Comparison of ENCODE assay signal across 26 cellular contexts in the genomic region with DNA sequence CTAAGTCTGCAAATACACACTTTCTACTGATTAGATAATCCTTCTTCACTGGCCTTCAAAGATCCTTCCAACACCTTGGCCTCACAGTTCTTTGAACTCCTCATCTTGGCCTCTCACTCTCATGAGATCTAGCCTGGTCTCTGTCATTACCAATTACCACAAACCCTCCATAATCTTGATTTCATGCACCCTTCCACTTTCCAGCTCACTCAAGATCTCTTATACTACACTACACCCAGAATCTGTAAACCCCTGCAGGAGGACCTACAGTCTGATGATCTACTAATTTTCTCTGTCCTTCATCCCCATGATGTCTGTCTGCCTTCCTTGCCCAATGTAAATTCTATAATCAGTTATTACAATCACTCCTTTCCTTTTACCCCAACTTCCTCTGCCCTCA.
DNase-seq lines count a peak whose midpoint lies in the region; ATAC-seq, FAIRE-seq and TF ChIP-seq lines count a peak whose summit lies in the region.
"Had no signal": no experiment of that assay in that cellular context is flagged by ENCODE, and none has a peak within 500 bp of the region (broad histone marks: within the 10 kb centered on the region; RNA-seq: fewer than 3 reads in every experiment).

No MANE protein-coding gene starts in this region.

- ATAC-seq in activated T-cell treated with anti-CD3 and anti-CD28 coated beads, Interleukin-2, amount 50 U/mL, for 72 hours (replicated peaks in 1 of 2), result peak; percentile 53 to 58
- ATAC-seq in GM12878 (no peak), right lobe of liver (no peak)
- ATAC-seq: GM23338 had no signal

- H3K4me3 ChIP-seq in GM12878 (no peak overlapping the region), right lobe of liver (no peak overlapping the region)
- H3K4me3 ChIP-seq: BLaER1, GM23338, HAP-1, PC-9, SK-N-MC had no signal

- peaks cover 29% of the 10 kb centered on the region for H3K4me1 Mint-ChIP-seq in activated T-cell treated with anti-CD3 and anti-CD28 coated beads, Interleukin-2, amount 50 U/mL, for 72 hours (ENCODE audit: low read depth)
- H3K4me1 Mint-ChIP-seq in activated T-cell treated with anti-CD3 and anti-CD28 coated beads, Interleukin-2, amount 50 U/mL, for 24 hours (ENCODE audit: low read depth), result peaks cover 50% of the 10 kb centered on the region

- no peak for TF ChIP-seq POLR2A in GM12878 (IDR thresholded peaks at IDR 0.05; ENCODE audit: low read depth, low read length)
- TF ChIP-seq POLR2A in right lobe of liver (IDR thresholded peaks at IDR 0.05), result no peak

- DNase-seq in activated T-cell treated with anti-CD3 and anti-CD28 coated beads, Interleukin-2, amount 50 U/mL, for 72 hours, result no peak
- no peak for DNase-seq in activated T-cell treated with anti-CD3 and anti-CD28 coated beads, Interleukin-2, amount 50 U/mL, for 24 hours
- DNase-seq in GM12878 (ENCODE audit: low read depth, low spot score) (no peak), right lobe of liver (no peak), RCC 7860 (ENCODE audit: low spot score) (no peak), amygdala (lab: John Stamatoyannopoulos, UW) (no peak), NCI-H1048 (lab: John Stamatoyannopoulos, UW) (no peak)
- DNase-seq: Caco-2; CD4-positive, alpha-beta memory T cell; DMS 273 treated with DMSO at 0.1 percent for 48 hours; DMS79 treated with DMSO at 0.1 percent for 48 hours; NCI-H1105; NCI-H146; NCI-H2029; NCI-H226; NCI-H510A treated with DMSO at 0.1 percent for 48 hours; NCI-H748 treated with DMSO at 0.1 percent for 48 hours; PC-9; SHP77 treated with DMSO at 0.1 percent for 48 hours had no signal

- H3K27ac Mint-ChIP-seq in activated T-cell treated with anti-CD3 and anti-CD28 coated beads, Interleukin-2, amount 50 U/mL, for 72 hours, result no peak overlapping the region
- H3K27ac Mint-ChIP-seq in activated T-cell treated with anti-CD3 and anti-CD28 coated beads, Interleukin-2, amount 50 U/mL, for 24 hours, result no peak overlapping the region
- H3K27ac Mint-ChIP-seq: CD4-positive, alpha-beta memory T cell; GM23338 had no signal

- H3K36me3 ChIP-seq in GM12878 (ENCODE audit: control insufficient read depth in 2 of 2, insufficient read depth in 2 of 2, low read length in 1 of 2), result peaks cover 0 to 12% of the 10 kb centered on the region in 2 experiments
- no peaks in the 10 kb centered on the region for H3K36me3 ChIP-seq in right lobe of liver

- H3K27me3 ChIP-seq in GM12878 (replicated peaks in 1 of 2; ENCODE audit: control insufficient read depth in 2 of 2, insufficient read depth in 2 of 2, low read length in 1 of 2), result no peaks in the 10 kb centered on the region
- H3K27me3 ChIP-seq in right lobe of liver, result no peaks in the 10 kb centered on the region
- H3K27me3 ChIP-seq: BLaER1 had no signal

- H3K9me3 ChIP-seq in GM12878 (replicated peaks; ENCODE audit: control insufficient read depth, insufficient read depth, low read length) (no peaks in the 10 kb centered on the region), right lobe of liver (no peaks in the 10 kb centered on the region)
- H3K9me3 ChIP-seq: BLaER1, Caco-2, HAP-1 had no signal

- in situ Hi-C loops in GM12878 (cut with MboI), result no loop called here

- no peak overlapping the region for H2AFZ ChIP-seq in GM12878 (ENCODE audit: control insufficient read depth, low read depth, low read length)
- H2AFZ ChIP-seq: GM23338, PC-9 had no signal

- FAIRE-seq in GM12878 (lab: Jason Lieb, UNC) (no peak), RCC 7860 (lab: Jason Lieb, UNC) (no peak)
- FAIRE-seq: GM12891 had no signal

- H3K27me3 Mint-ChIP-seq in activated T-cell treated with anti-CD3 and anti-CD28 coated beads, Interleukin-2, amount 50 U/mL, for 72 hours (ENCODE audit: low read depth), result no peaks in the 10 kb centered on the region
- H3K27me3 Mint-ChIP-seq in activated T-cell treated with anti-CD3 and anti-CD28 coated beads, Interleukin-2, amount 50 U/mL, for 24 hours, result no peaks in the 10 kb centered on the region
- H3K27me3 Mint-ChIP-seq: CD4-positive, alpha-beta memory T cell had no signal

- H3K9me3 Mint-ChIP-seq in activated T-cell treated with anti-CD3 and anti-CD28 coated beads, Interleukin-2, amount 50 U/mL, for 72 hours, result peaks cover 4 to 5% of the 10 kb centered on the region in 2 donors
- no peaks in the 10 kb centered on the region for H3K9me3 Mint-ChIP-seq in activated T-cell treated with anti-CD3 and anti-CD28 coated beads, Interleukin-2, amount 50 U/mL, for 24 hours
- H3K9me3 Mint-ChIP-seq: GM23338 had no signal

- no peak for TF ChIP-seq CTCF in GM12878 (IDR thresholded peaks at IDR 0.05 in 2 of 3, conservative IDR thresholded peaks at IDR 0.05 in 1 of 3; ENCODE audit: control insufficient read depth in 2 of 3, extremely low read depth in 1 of 3, insufficient read depth in 1 of 3, low read depth in 3 of 3, low read length in 3 of 3)
- no peak for TF ChIP-seq CTCF in right lobe of liver (IDR thresholded peaks at IDR 0.05)

- no TSS peak for BruUV-seq in GM12878 (replicated peaks; lab: Mats Ljungman, UMichigan)

- no peak overlapping the region for H3K4me3 Mint-ChIP-seq in activated T-cell treated with anti-CD3 and anti-CD28 coated beads, Interleukin-2, amount 50 U/mL, for 72 hours
- no peak overlapping the region for H3K4me3 Mint-ChIP-seq in activated T-cell treated with anti-CD3 and anti-CD28 coated beads, Interleukin-2, amount 50 U/mL, for 24 hours
- H3K4me3 Mint-ChIP-seq: CD4-positive, alpha-beta memory T cell; GM23338 had no signal

- H4K20me1 ChIP-seq in GM12878 (ENCODE audit: control insufficient read depth, insufficient read depth), result no peaks in the 10 kb centered on the region
- H4K20me1 ChIP-seq: BLaER1 had no signal

- no peak for TF ChIP-seq EP300 in GM12878 (IDR thresholded peaks at IDR 0.05; ENCODE audit: borderline replicate concordance in 1 of 2, control insufficient read depth in 1 of 2, low read depth in 2 of 2, low read length in 2 of 2)

- H3K9ac ChIP-seq in GM12878 (ENCODE audit: control insufficient read depth, insufficient read depth, low read length), result no peak overlapping the region
- H3K9ac ChIP-seq: BLaER1, KMS-11 had no signal

- H3K27ac ChIP-seq in GM12878 (ENCODE audit: control insufficient read depth, insufficient read depth) (no peak overlapping the region), right lobe of liver (peak overlapping the region in 2 of 3 donors; percentile 3 to 96)
- H3K27ac ChIP-seq: BLaER1, KMS-11, PC-9, RWPE1, SK-N-MC had no signal

- H3K4me1 ChIP-seq in GM12878 (ENCODE audit: control insufficient read depth, insufficient read depth, low read length) (peaks cover 4% of the 10 kb centered on the region; the same call in 1 of the 2 replicates), right lobe of liver (peaks cover 0 to 35% (median 8%) of the 10 kb centered on the region in 4 donors)
- H3K4me1 ChIP-seq: BLaER1 had no signal

- CTCF ChIA-PET in GM12878 (lab: Yijun Ruan, JAX), result interaction anchor here (1.4 to 10.6 kb wide), 2 partner anchors 13 to 115 kb away, joined by 3 to 72 read pairs; no protein-coding TSS in a partner anchor

- RAD21 ChIA-PET in GM12878 (lab: Charles Lee; ENCODE audit: unreplicated experiment), result interaction anchor here (0.8 to 3.8 kb wide), 6 partner anchors 9 to 115 kb away, joined by 3 to 10 read pairs (median 4); no protein-coding TSS in a partner anchor

- H3K4me2 ChIP-seq in GM12878 (ENCODE audit: control insufficient read depth, insufficient read depth), result no peak overlapping the region
- H3K4me2 ChIP-seq: BLaER1, GM23338, KMS-11, PC-9 had no signal

- SMC1A ChIA-PET in GM12878 (lab: Charles Lee; ENCODE audit: uncharacterized antibody, unreplicated experiment), result interaction anchor here (1.1 to 2.1 kb wide), 10 partner anchors 10 to 245 kb away, joined by 3 to 7 read pairs (median 4); no protein-coding TSS in a partner anchor

- H3K36me3 Mint-ChIP-seq in activated T-cell treated with anti-CD3 and anti-CD28 coated beads, Interleukin-2, amount 50 U/mL, for 72 hours (ENCODE audit: insufficient read depth in 2 of 2), result peaks cover 12 to 15% of the 10 kb centered on the region in 2 donors
- peaks cover 33% of the 10 kb centered on the region for H3K36me3 Mint-ChIP-seq in activated T-cell treated with anti-CD3 and anti-CD28 coated beads, Interleukin-2, amount 50 U/mL, for 24 hours (ENCODE audit: low read depth)

- peaks cover 2% of the 10 kb centered on the region for H3K79me2 ChIP-seq in GM12878 (ENCODE audit: control insufficient read depth, insufficient read depth, low read length)

- POLR2A ChIA-PET in GM12878 (lab: Charles Lee), result interaction anchor here (1.2 to 1.6 kb wide), 2 partner anchors 12 to 15 kb away, joined by 3 to 6 read pairs; no protein-coding TSS in a partner anchor

- intact Hi-C loops in GM12878 (cut with micrococcal nuclease; ENCODE audit: unreplicated experiment), result no loop called here
- intact Hi-C loops in right lobe of liver (cut with DNase I), result no loop called here

- TF ChIP-seq RAD21 in GM12878 (IDR thresholded peaks at IDR 0.05; ENCODE audit: insufficient read depth, low read depth, low read length), result no peak

TF ChIP-seq in GM12878, 131 proteins besides CTCF, POLR2A, EP300 and RAD21:
- TF ChIP-seq, protein P1, sequence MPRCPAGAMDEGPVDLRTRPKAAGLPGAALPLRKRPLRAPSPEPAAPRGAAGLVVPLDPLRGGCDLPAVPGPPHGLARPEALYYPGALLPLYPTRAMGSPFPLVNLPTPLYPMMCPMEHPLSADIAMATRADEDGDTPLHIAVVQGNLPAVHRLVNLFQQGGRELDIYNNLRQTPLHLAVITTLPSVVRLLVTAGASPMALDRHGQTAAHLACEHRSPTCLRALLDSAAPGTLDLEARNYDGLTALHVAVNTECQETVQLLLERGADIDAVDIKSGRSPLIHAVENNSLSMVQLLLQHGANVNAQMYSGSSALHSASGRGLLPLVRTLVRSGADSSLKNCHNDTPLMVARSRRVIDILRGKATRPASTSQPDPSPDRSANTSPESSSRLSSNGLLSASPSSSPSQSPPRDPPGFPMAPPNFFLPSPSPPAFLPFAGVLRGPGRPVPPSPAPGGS (IDR thresholded peaks at IDR 0.05; ENCODE audit: borderline replicate concordance, insufficient read depth, low read depth, low read length, poor library complexity, severe bottlenecking), result no peak
- TF ChIP-seq HDGF (IDR thresholded peaks at IDR 0.05), result 0 out of 2 replicates have a peak, but pooled peaks have one; percentile 64
- TF ChIP-seq NR2C1 (IDR thresholded peaks at IDR 0.05), result no peak
- TF ChIP-seq, protein P2, sequence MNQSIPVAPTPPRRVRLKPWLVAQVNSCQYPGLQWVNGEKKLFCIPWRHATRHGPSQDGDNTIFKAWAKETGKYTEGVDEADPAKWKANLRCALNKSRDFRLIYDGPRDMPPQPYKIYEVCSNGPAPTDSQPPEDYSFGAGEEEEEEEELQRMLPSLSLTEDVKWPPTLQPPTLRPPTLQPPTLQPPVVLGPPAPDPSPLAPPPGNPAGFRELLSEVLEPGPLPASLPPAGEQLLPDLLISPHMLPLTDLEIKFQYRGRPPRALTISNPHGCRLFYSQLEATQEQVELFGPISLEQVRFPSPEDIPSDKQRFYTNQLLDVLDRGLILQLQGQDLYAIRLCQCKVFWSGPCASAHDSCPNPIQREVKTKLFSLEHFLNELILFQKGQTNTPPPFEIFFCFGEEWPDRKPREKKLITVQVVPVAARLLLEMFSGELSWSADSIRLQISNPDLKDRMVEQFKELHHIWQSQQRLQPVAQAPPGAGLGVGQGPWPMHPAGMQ (IDR thresholded peaks at IDR 0.05; ENCODE audit: borderline replicate concordance), result no peak

Comparison
In these comparisons a context has a peak if more than half of its experiments do, and no peak if none do; other contexts are left out.
1. ATAC-seq: peak in activated T-cell treated with anti-CD3 and anti-CD28 coated beads, Interleukin-2, amount 50 U/mL, for 72 hours (2 of 2); none in GM12878 (single experiment) and right lobe of liver (0 of 4).